Comparison of ENCODE assay signal across 22 cellular contexts in genomic region chr1:54709547-54710292, GRCh38.
"Had no signal": no experiment of that assay in that cellular context is flagged by ENCODE, and none has a peak within 500 bp of the region (broad histone marks: within the 10 kb centered on the region; RNA-seq: fewer than 3 reads in every experiment).

No MANE protein-coding gene starts in this region.

- H3K27ac Mint-ChIP-seq: activated T-helper 1 cell treated with anti-CD3 and anti-CD28 coated beads, Interleukin-12 subunit alpha, Interleukin-12 subunit beta, Interleukin-2, Interleukin-4 antibody, amounts not matched to agents 30 ng/mL and 10 ng/mL and 1 ng/mL, durations not matched to agents 14 hours and 24 hours and 36 hours; mesothelial cell of epicardium; natural killer cell treated with Interleukin-12 subunit alpha and Interleukin-12 subunit beta and Interleukin-15 and Interleukin-18, amount 100 ng/mL, for 72 hours; stimulated activated memory B cell treated with anti-CD40 and anti-IgM and Interleukin-4, amounts not matched to agents 10 μg/mL and 1 μg/mL and 100 μg/mL, for 72 hours had no signal

- H3K4me1 ChIP-seq: foreskin keratinocyte had no signal

- H3K4me3 ChIP-seq: cardiac muscle cell, lung, spleen, thoracic aorta had no signal

- H3K36me3 ChIP-seq: cardiac muscle cell, spleen, thoracic aorta had no signal

- H3K27me3 ChIP-seq: cardiac muscle cell had no signal

- H3K9me3 Mint-ChIP-seq: activated naive CD4-positive, alpha-beta T cell treated with anti-CD3 and anti-CD28 coated beads, Interleukin-2, amount 50 U/mL, for 72 hours; activated T-helper 1 cell treated with anti-CD3 and anti-CD28 coated beads, Interleukin-12 subunit alpha, Interleukin-12 subunit beta, Interleukin-2, Interleukin-4 antibody, amounts not matched to agents 30 ng/mL and 10 ng/mL and 1 ng/mL, durations not matched to agents 14 hours and 24 hours and 36 hours; effector memory CD8-positive, alpha-beta T cell; mesothelial cell of epicardium; natural killer cell treated with Interleukin-12 subunit alpha and Interleukin-12 subunit beta and Interleukin-15 and Interleukin-18, amount 100 ng/mL, for 72 hours; stimulated activated memory B cell treated with anti-CD40 and anti-IgM and Interleukin-4, amounts not matched to agents 10 μg/mL and 1 μg/mL and 100 μg/mL, for 72 hours had no signal

- ATAC-seq: effector memory CD8-positive, alpha-beta T cell; foreskin keratinocyte; left colon; natural killer cell treated with Interleukin-12 subunit alpha and Interleukin-12 subunit beta and Interleukin-15 and Interleukin-18, amount 100 ng/mL, for 72 hours; stimulated activated memory B cell treated with anti-CD40 and anti-IgM and Interleukin-4, amounts not matched to agents 10 μg/mL and 1 μg/mL and 100 μg/mL, for 72 hours had no signal

- H3K4me3 Mint-ChIP-seq: activated T-helper 1 cell treated with anti-CD3 and anti-CD28 coated beads, Interleukin-12 subunit alpha, Interleukin-12 subunit beta, Interleukin-2, Interleukin-4 antibody, amounts not matched to agents 30 ng/mL and 10 ng/mL and 1 ng/mL, durations not matched to agents 14 hours and 24 hours and 36 hours; effector memory CD8-positive, alpha-beta T cell; mesothelial cell of epicardium; natural killer cell treated with Interleukin-12 subunit alpha and Interleukin-12 subunit beta and Interleukin-15 and Interleukin-18, amount 100 ng/mL, for 72 hours; stimulated activated memory B cell treated with anti-CD40 and anti-IgM and Interleukin-4, amounts not matched to agents 10 μg/mL and 1 μg/mL and 100 μg/mL, for 72 hours had no signal

- DNase-seq: activated CD4-positive, alpha-beta T cell treated with anti-CD3 and anti-CD28 coated beads, Interleukin-2, amount 50 U/mL, for 1 hour; activated CD4-positive, CD25-positive, alpha-beta regulatory T cell treated with anti-CD3 and anti-CD28 coated beads, Interleukin-2, amount 50 U/mL, for 72 hours; activated CD8-positive, alpha-beta memory T cell treated with anti-CD3 and anti-CD28 coated beads for 24 hours; activated gamma-delta T cell treated with Interleukin-2 at 50 U/mL for 16 hours; amniotic stem cell; effector memory CD8-positive, alpha-beta T cell; foreskin keratinocyte; glutamatergic neuron; hippocampal formation; left colon; spleen; stimulated activated CD4-positive, alpha-beta T cell treated with anti-CD3 and anti-CD28 coated beads, Interleukin-4, amount 100 ng/mL, for 4 hours; T-helper 1 cell; T-helper 9 cell had no signal

- H3K9me3 ChIP-seq: spleen, thoracic aorta had no signal

- H3K27ac ChIP-seq: cardiac muscle cell, foreskin keratinocyte, spleen, thoracic aorta had no signal

- H3K4me1 Mint-ChIP-seq: mesothelial cell of epicardium had no signal
